In the genomic region with DNA sequence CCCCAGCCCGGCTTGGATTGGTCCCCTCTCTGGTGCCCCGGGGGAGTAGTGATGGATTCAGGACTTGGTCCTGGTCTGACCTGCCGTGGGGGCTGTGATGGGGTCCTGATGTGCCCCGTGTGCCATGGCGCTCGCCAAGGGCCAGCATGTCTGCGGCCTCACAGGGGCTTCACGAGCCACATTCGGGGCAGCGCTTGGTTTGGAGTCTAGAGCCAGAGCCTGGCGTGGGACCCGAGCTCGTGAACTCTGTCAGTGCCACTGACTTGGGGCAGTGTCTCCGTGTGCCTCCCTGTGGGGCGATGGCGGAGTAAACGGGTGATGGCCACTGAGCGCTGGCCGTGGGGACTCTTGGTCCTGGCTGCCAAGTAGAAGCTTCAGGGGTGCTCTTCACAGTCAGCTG, we compare ENCODE assay signal across 14 cellular contexts.
"Had no signal": no experiment of that assay in that cellular context is flagged by ENCODE, and none has a peak within 500 bp of the region (broad histone marks: within the 10 kb centered on the region; RNA-seq: fewer than 3 reads in every experiment).

No MANE protein-coding gene starts in this region.

- H3K4me3 ChIP-seq: heart left ventricle, lung, tibial artery, uterus had no signal

- DNase-seq: activated CD4-positive, CD25-positive, alpha-beta regulatory T cell treated with anti-CD3 and anti-CD28 coated beads, Interleukin-2, amount 50 U/mL, for 72 hours; activated naive CD8-positive, alpha-beta T cell treated with anti-CD3 and anti-CD28 coated beads, Interleukin-2, amount 10 ng/mL, durations not matched to agents 7 days and 5 days; effector memory CD4-positive, alpha-beta T cell; heart left ventricle; left cardiac atrium; naive B cell; nucleus accumbens; tibial artery; uterus had no signal

- H3K27ac ChIP-seq: epithelial cell of prostate, heart left ventricle, tibial artery had no signal

- H3K27me3 ChIP-seq: heart left ventricle, tibial artery, uterus had no signal

- H3K4me3 Mint-ChIP-seq: activated naive CD8-positive, alpha-beta T cell treated with anti-CD3 and anti-CD28 coated beads, Interleukin-2, amount 10 ng/mL, durations not matched to agents 7 days and 5 days; activated T-helper 1 cell treated with anti-CD3 and anti-CD28 coated beads, Interleukin-12 subunit alpha, Interleukin-12 subunit beta, Interleukin-2, Interleukin-4 antibody, amounts not matched to agents 30 ng/mL and 10 ng/mL and 1 ng/mL, durations not matched to agents 14 hours and 24 hours and 36 hours; dendritic cell treated with granulocyte-macrophage colony-stimulating factor and Interleukin-4, amounts not matched to agents 40 ng/mL and 50 ng/mL, for 4 days; stimulated activated effector memory CD8-positive, alpha-beta T cell treated with anti-CD3 and anti-CD28 coated beads, Interleukin-12 subunit alpha, Interleukin-12 subunit beta, amount 100 ng/mL, for 72 hours had no signal

- H3K36me3 Mint-ChIP-seq: naive B cell had no signal

- H3K36me3 ChIP-seq: uterus had no signal

- H3K27me3 Mint-ChIP-seq: activated naive CD8-positive, alpha-beta T cell treated with anti-CD3 and anti-CD28 coated beads, Interleukin-2, amount 10 ng/mL, durations not matched to agents 7 days and 5 days; dendritic cell treated with granulocyte-macrophage colony-stimulating factor and Interleukin-4, amounts not matched to agents 40 ng/mL and 50 ng/mL, for 4 days; naive B cell had no signal

- ATAC-seq: heart left ventricle; left cardiac atrium; stimulated activated effector memory CD8-positive, alpha-beta T cell treated with anti-CD3 and anti-CD28 coated beads, Interleukin-12 subunit alpha, Interleukin-12 subunit beta, amount 100 ng/mL, for 72 hours had no signal

- H3K9me3 Mint-ChIP-seq: activated T-helper 1 cell treated with anti-CD3 and anti-CD28 coated beads, Interleukin-12 subunit alpha, Interleukin-12 subunit beta, Interleukin-2, Interleukin-4 antibody, amounts not matched to agents 30 ng/mL and 10 ng/mL and 1 ng/mL, durations not matched to agents 14 hours and 24 hours and 36 hours; dendritic cell treated with granulocyte-macrophage colony-stimulating factor and Interleukin-4, amounts not matched to agents 40 ng/mL and 50 ng/mL, for 4 days; stimulated activated effector memory CD8-positive, alpha-beta T cell treated with anti-CD3 and anti-CD28 coated beads, Interleukin-12 subunit alpha, Interleukin-12 subunit beta, amount 100 ng/mL, for 72 hours had no signal

- H3K27ac Mint-ChIP-seq: activated naive CD8-positive, alpha-beta T cell treated with anti-CD3 and anti-CD28 coated beads, Interleukin-2, amount 10 ng/mL, durations not matched to agents 7 days and 5 days; activated T-helper 1 cell treated with anti-CD3 and anti-CD28 coated beads, Interleukin-12 subunit alpha, Interleukin-12 subunit beta, Interleukin-2, Interleukin-4 antibody, amounts not matched to agents 30 ng/mL and 10 ng/mL and 1 ng/mL, durations not matched to agents 14 hours and 24 hours and 36 hours; dendritic cell treated with granulocyte-macrophage colony-stimulating factor and Interleukin-4, amounts not matched to agents 40 ng/mL and 50 ng/mL, for 4 days; stimulated activated effector memory CD8-positive, alpha-beta T cell treated with anti-CD3 and anti-CD28 coated beads, Interleukin-12 subunit alpha, Interleukin-12 subunit beta, amount 100 ng/mL, for 72 hours had no signal

- H3K9me3 ChIP-seq: heart left ventricle, tibial artery, uterus had no signal
